Comparison of ENCODE assay signal across 11 cellular contexts in the genomic region with DNA sequence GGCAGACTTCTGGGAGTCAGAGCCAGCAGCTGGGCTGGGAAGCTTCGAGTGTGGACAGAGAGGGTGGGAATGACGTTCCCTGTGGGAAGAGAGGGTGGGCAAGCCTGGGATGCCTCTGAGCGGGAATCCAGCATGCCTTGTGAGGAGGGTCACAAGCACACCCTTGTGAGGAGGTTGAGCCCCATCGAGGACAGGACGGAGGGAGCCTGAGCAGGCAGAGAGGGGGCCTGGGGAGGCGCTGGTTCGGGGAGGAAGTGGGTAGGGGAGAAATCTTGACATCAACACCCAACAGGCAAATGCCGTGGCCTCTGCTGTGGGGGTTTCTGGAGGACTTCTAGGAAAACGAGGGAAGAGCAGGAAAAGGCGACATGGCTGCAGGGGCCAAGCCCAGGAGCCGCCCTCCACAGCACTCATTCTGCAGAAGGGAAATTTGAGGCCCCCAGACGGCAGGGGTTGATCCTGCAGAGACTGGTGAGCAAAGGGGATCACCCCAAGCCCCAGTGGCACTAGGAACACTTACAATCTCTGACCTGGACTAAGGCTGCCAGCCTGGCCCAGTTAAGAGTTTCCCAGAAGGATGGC. TPM values are rescaled to one million over a fixed set of nuclear protein-coding genes. Genes with fewer than 3 reads are reported as not detected.
A peak's percentile ranks its signal among the peaks of the same experiment; 100 is the strongest.
DNase-seq lines count a peak whose midpoint lies in the region; ATAC-seq and TF ChIP-seq lines count a peak whose summit lies in the region.
"Had no signal": no experiment of that assay in that cellular context is flagged by ENCODE, and none has a peak within 500 bp of the region (broad histone marks: within the 10 kb centered on the region; RNA-seq: fewer than 3 reads in every experiment).

No MANE protein-coding gene starts in this region.

- H3K36me3 ChIP-seq in ascending aorta (no peaks in the 10 kb centered on the region), thymus (ENCODE audit: control insufficient read depth, insufficient read depth) (no peaks in the 10 kb centered on the region)
- H3K36me3 ChIP-seq in naive thymus-derived CD4-positive, alpha-beta T cell (ENCODE audit: control insufficient read depth in 2 of 3, insufficient read depth in 3 of 3, low read length in 3 of 3), result no peaks in the 10 kb centered on the region
- H3K36me3 ChIP-seq: neutrophil had no signal

- no peak for DNase-seq in activated naive CD4-positive, alpha-beta T cell treated with anti-CD3 and anti-CD28 coated beads for 36 hours
- DNase-seq in activated naive CD4-positive, alpha-beta T cell treated with anti-CD3 and anti-CD28 coated beads, Interleukin-2, amount 50 U/mL, for 16 hours, result no peak
- peak in 1 of 2 donors; percentile 13 for DNase-seq in ascending aorta (ENCODE audit: low spot score in 2 of 2)
- DNase-seq in naive thymus-derived CD4-positive, alpha-beta T cell, result peak in 3 of 9 donors; percentile 4 to 5 (median 5)
- DNase-seq in HUDEP-2 (lab: John Stamatoyannopoulos, UW; ENCODE audit: unreplicated experiment in 76 of 76), result no peak
- DNase-seq: NCI-H1105 had no signal

- CTCF ChIA-PET in activated naive CD4-positive, alpha-beta T cell treated with anti-CD3 and anti-CD28 coated beads for 36 hours (lab: Charles Lee), result no interaction called here
- CTCF ChIA-PET in naive thymus-derived CD4-positive, alpha-beta T cell (lab: Charles Lee), result no interaction called here

- POLR2A ChIA-PET in naive thymus-derived CD4-positive, alpha-beta T cell (lab: Charles Lee), result no interaction called here

- WGBS in thymus, result 46% methylated on average over 12 of the region's 12 CpGs

- H3K4me3 Mint-ChIP-seq in activated naive CD4-positive, alpha-beta T cell treated with anti-CD3 and anti-CD28 coated beads for 36 hours, result peak overlapping the region; percentile 11
- peak overlapping the region in 9 of 10 donors; percentile 35 to 78 (median 61) for H3K4me3 Mint-ChIP-seq in naive thymus-derived CD4-positive, alpha-beta T cell

- peak; percentile 16 for ATAC-seq in naive thymus-derived CD4-positive, alpha-beta T cell
- no peak for ATAC-seq in GM21447 (IDR thresholded peaks at IDR 0.05; ENCODE audit: unreplicated experiment)
- no peak for ATAC-seq in HG03565 (IDR thresholded peaks at IDR 0.05; ENCODE audit: unreplicated experiment)

- no peaks in the 10 kb centered on the region for H3K9me3 Mint-ChIP-seq in activated naive CD4-positive, alpha-beta T cell treated with anti-CD3 and anti-CD28 coated beads for 36 hours
- peaks cover 0 to 5% (median 2%) of the 10 kb centered on the region in 11 donors for H3K9me3 Mint-ChIP-seq in naive thymus-derived CD4-positive, alpha-beta T cell

- H3K27me3 ChIP-seq in ascending aorta (no peaks in the 10 kb centered on the region), thymus (ENCODE audit: control insufficient read depth, insufficient read depth) (no peaks in the 10 kb centered on the region)
- peaks cover 0 to 5% of the 10 kb centered on the region in 2 donors for H3K27me3 ChIP-seq in naive thymus-derived CD4-positive, alpha-beta T cell (ENCODE audit: control insufficient read depth in 2 of 2, insufficient read depth in 2 of 2, low read length in 2 of 2)

- H3K4me1 ChIP-seq in ascending aorta (peaks cover 6 to 8% of the 10 kb centered on the region in 2 donors), thymus (ENCODE audit: control insufficient read depth, insufficient read depth, low read length) (peaks cover 11% of the 10 kb centered on the region)
- H3K4me1 ChIP-seq in naive thymus-derived CD4-positive, alpha-beta T cell (ENCODE audit: control insufficient read depth in 2 of 2, insufficient read depth in 2 of 2, low read length in 2 of 2), result peaks cover 9 to 13% of the 10 kb centered on the region in 2 donors

- H3K27ac ChIP-seq in ascending aorta (no peak overlapping the region), thymus (ENCODE audit: low read depth) (no peak overlapping the region)
- H3K27ac ChIP-seq in naive thymus-derived CD4-positive, alpha-beta T cell (ENCODE audit: low read depth, low read length), result no peak overlapping the region
- H3K27ac ChIP-seq: neutrophil, VCaP had no signal

- H3K4me1 Mint-ChIP-seq in activated naive CD4-positive, alpha-beta T cell treated with anti-CD3 and anti-CD28 coated beads for 36 hours (ENCODE audit: low read depth), result peaks cover 7% of the 10 kb centered on the region
- H3K4me1 Mint-ChIP-seq in naive thymus-derived CD4-positive, alpha-beta T cell, result peaks cover 0 to 36% (median 8%) of the 10 kb centered on the region in 7 donors

- no peaks in the 10 kb centered on the region for H3K36me3 Mint-ChIP-seq in activated naive CD4-positive, alpha-beta T cell treated with anti-CD3 and anti-CD28 coated beads for 36 hours (ENCODE audit: low read depth)
- peaks cover 0 to 6% (median 0%) of the 10 kb centered on the region in 5 donors for H3K36me3 Mint-ChIP-seq in naive thymus-derived CD4-positive, alpha-beta T cell

- peaks cover 32% of the 10 kb centered on the region for H3K27me3 Mint-ChIP-seq in activated naive CD4-positive, alpha-beta T cell treated with anti-CD3 and anti-CD28 coated beads for 36 hours (ENCODE audit: low read depth)
- H3K27me3 Mint-ChIP-seq in naive thymus-derived CD4-positive, alpha-beta T cell, result peaks cover 15 to 49% (median 44%) of the 10 kb centered on the region in 5 donors

- TF ChIP-seq CTCF in ascending aorta (IDR thresholded peaks at IDR 0.05), result no peak

- H3K9me3 ChIP-seq in ascending aorta (no peaks in the 10 kb centered on the region), thymus (ENCODE audit: control insufficient read depth) (no peaks in the 10 kb centered on the region)
- H3K9me3 ChIP-seq in naive thymus-derived CD4-positive, alpha-beta T cell (ENCODE audit: control insufficient read depth in 2 of 3, low read length in 3 of 3), result no peaks in the 10 kb centered on the region
- H3K9me3 ChIP-seq: neutrophil had no signal

- intact Hi-C loops in activated naive CD4-positive, alpha-beta T cell treated with anti-CD3 and anti-CD28 coated beads for 36 hours (cut with micrococcal nuclease), result no loop called here
- intact Hi-C loops in ascending aorta (cut with DNase I), result loop anchor here (1.0 to 10.0 kb wide), 3 partner anchors 20 to 165 kb away; no protein-coding TSS in a partner anchor
- intact Hi-C loops in naive thymus-derived CD4-positive, alpha-beta T cell (cut with micrococcal nuclease), result loop anchor here in 1 of 2 donors (2.0 kb wide), 1 partner anchor 16 kb away; no protein-coding TSS in a partner anchor

- peak overlapping the region; percentile 59 to 72 for H3K4me3 ChIP-seq in ascending aorta
- peak overlapping the region; percentile 42 for H3K4me3 ChIP-seq in naive thymus-derived CD4-positive, alpha-beta T cell (ENCODE audit: low read length)
- H3K4me3 ChIP-seq in thymus (ENCODE audit: low read length), result peak overlapping the region; percentile 31

- H3K27ac Mint-ChIP-seq in activated naive CD4-positive, alpha-beta T cell treated with anti-CD3 and anti-CD28 coated beads for 36 hours, result no peak overlapping the region
- peak overlapping the region in 2 of 9 donors; percentile 62 to 82 for H3K27ac Mint-ChIP-seq in naive thymus-derived CD4-positive, alpha-beta T cell

RNA-seq across cellular contexts. Expression of gene IL13, which starts 1.1 kb away (rescaled TPM):
- total RNA-seq in activated naive CD4-positive, alpha-beta T cell treated with anti-CD3 and anti-CD28 coated beads for 36 hours, result under 1 TPM; 0.24 to 0.49 TPM
- total RNA-seq in ascending aorta, result not detected
- total RNA-seq in naive thymus-derived CD4-positive, alpha-beta T cell, result 10 to 100 TPM in 1 of 5 experiments, under 1 TPM in 2, not detected in 2; 0.50 to 71.3 (median 0.51) TPM
- polyA plus RNA-seq in naive thymus-derived CD4-positive, alpha-beta T cell, result not detected
- 1.0 TPM for polyA plus RNA-seq in thymus

RNA-seq across cellular contexts. Expression of gene IL4, which starts 16.9 kb away (rescaled TPM):
- total RNA-seq in activated naive CD4-positive, alpha-beta T cell treated with anti-CD3 and anti-CD28 coated beads for 36 hours, result not detected
- not detected for total RNA-seq in ascending aorta
- total RNA-seq in naive thymus-derived CD4-positive, alpha-beta T cell, result 1 to 10 TPM in 3 of 5 experiments, not detected in 2; 1.1 to 6.0 (median 4.5) TPM
- polyA plus RNA-seq in naive thymus-derived CD4-positive, alpha-beta T cell, result not detected
- polyA plus RNA-seq in thymus, result 0.59 TPM
